19 cellular contexts compared by ENCODE assay signal in genomic region chr11:106208795-106209194, GRCh38.
DNase-seq lines count a peak whose midpoint lies in the region; ATAC-seq, FAIRE-seq and TF ChIP-seq lines count a peak whose summit lies in the region.
"Had no signal": no experiment of that assay in that cellular context is flagged by ENCODE, and none has a peak within 500 bp of the region (broad histone marks: within the 10 kb centered on the region; RNA-seq: fewer than 3 reads in every experiment).

No MANE protein-coding gene starts in this region.

- H3K27ac ChIP-seq in hepatocyte, result peak overlapping the region; percentile 74
- peak overlapping the region in 1 of 4 donors; percentile 10 for H3K27ac ChIP-seq in pancreas
- no peak overlapping the region for H3K27ac ChIP-seq in left ventricle myocardium inferior (replicated peaks)
- H3K27ac ChIP-seq: PC-9 had no signal

- H3K9me3 ChIP-seq in BE2C, result no peaks in the 10 kb centered on the region; the same call in 1 of the 2 replicates
- no peaks in the 10 kb centered on the region for H3K9me3 ChIP-seq in hepatocyte (ENCODE audit: low read depth)
- no peaks in the 10 kb centered on the region for H3K9me3 ChIP-seq in pancreas
- H3K9me3 ChIP-seq in left ventricle myocardium inferior (replicated peaks), result no peaks in the 10 kb centered on the region
- H3K9me3 ChIP-seq: MG63 had no signal

- no peak overlapping the region for H2AFZ ChIP-seq in hepatocyte
- H2AFZ ChIP-seq: PC-9 had no signal

- intact Hi-C loops in pancreas (cut with DNase I) (no loop called here), left ventricle myocardium inferior (cut with micrococcal nuclease) (no loop called here)

- no peaks in the 10 kb centered on the region for H3K79me2 ChIP-seq in hepatocyte

- H3K4me1 ChIP-seq in BE2C (no peaks in the 10 kb centered on the region; the same call in 1 of the 2 replicates), hepatocyte (ENCODE audit: insufficient read depth) (peaks cover 36% of the 10 kb centered on the region), pancreas (peaks cover 0 to 11% (median 5%) of the 10 kb centered on the region in 3 donors), left ventricle myocardium inferior (no peaks in the 10 kb centered on the region)

- H3K27me3 ChIP-seq in BE2C, result peaks cover 3% of the 10 kb centered on the region; the same call in 1 of the 2 replicates
- H3K27me3 ChIP-seq in hepatocyte, result no peaks in the 10 kb centered on the region
- no peaks in the 10 kb centered on the region for H3K27me3 ChIP-seq in pancreas
- no peaks in the 10 kb centered on the region for H3K27me3 ChIP-seq in left ventricle myocardium inferior (ENCODE audit: low read depth)
- H3K27me3 ChIP-seq: MG63 had no signal

- no peaks in the 10 kb centered on the region for H4K20me1 ChIP-seq in hepatocyte (ENCODE audit: insufficient read depth, poor library complexity, severe bottlenecking)

- peak; percentile 14 for DNase-seq in BE2C
- DNase-seq in HuH-7 (ENCODE audit: low spot score), result peak; percentile 34
- peak; percentile 74 for DNase-seq in hepatocyte (ENCODE audit: low spot score)
- peak; percentile 37 to 61 (median 54) for DNase-seq in pancreas
- DNase-seq in GOT3 (lab: John Stamatoyannopoulos, UW), result no peak
- DNase-seq in left ventricle myocardium inferior, result no peak
- no peak for DNase-seq in OCI-M2 (lab: John Stamatoyannopoulos, UW; ENCODE audit: unreplicated experiment)
- DNase-seq: AML-193; CD4-positive, alpha-beta T cell; DMS79 treated with DMSO at 0.1 percent for 48 hours; MG63; NCI-H1092 treated with DMSO at 0.1 percent for 48 hours; NCI-H2029 treated with DMSO at 0.1 percent for 48 hours; NCI-H510A treated with DMSO at 0.1 percent for 48 hours; PC-9 had no signal

- ATAC-seq in pancreas (peak; percentile 76 to 91 (median 82)), HG02973 (IDR thresholded peaks at IDR 0.05; ENCODE audit: unreplicated experiment) (no peak)

- 33% methylated on average over 7 of the region's 7 CpGs for WGBS in hepatocyte (ENCODE audit: low lambda C conversion rate, missing lambda C conversion rate)
- WGBS in pancreas, 2 donors, result 6 to 10% methylated on average over 7 of the region's 7 CpGs

- H3K4me3 ChIP-seq in BE2C (ENCODE audit: low read depth, low read length) (no peak overlapping the region), hepatocyte (no peak overlapping the region), pancreas (no peak overlapping the region), left ventricle myocardium inferior (no peak overlapping the region)
- H3K4me3 ChIP-seq: MG63, PC-9 had no signal

- no peaks in the 10 kb centered on the region for H3K9me2 ChIP-seq in hepatocyte (replicated peaks; ENCODE audit: insufficient read depth)

- H3K36me3 ChIP-seq in BE2C, result no peaks in the 10 kb centered on the region
- no peaks in the 10 kb centered on the region for H3K36me3 ChIP-seq in hepatocyte (replicated peaks; ENCODE audit: insufficient read depth, low read depth)
- H3K36me3 ChIP-seq in pancreas, result no peaks in the 10 kb centered on the region
- H3K36me3 ChIP-seq in left ventricle myocardium inferior, result no peaks in the 10 kb centered on the region
- H3K36me3 ChIP-seq: MG63 had no signal

- FAIRE-seq in pancreas (lab: Jason Lieb, UNC), result no peak
- FAIRE-seq: G401.6, GM12892, H1 had no signal

- peak overlapping the region; percentile 47 for H3K4me2 ChIP-seq in hepatocyte
- H3K4me2 ChIP-seq: PC-9 had no signal

- TF ChIP-seq CTCF in BE2C (IDR thresholded peaks at IDR 0.05; ENCODE audit: low read depth, low read length), result no peak
- no peak for TF ChIP-seq CTCF in hepatocyte (IDR thresholded peaks at IDR 0.05; ENCODE audit: poor library complexity)
- TF ChIP-seq CTCF in pancreas (IDR thresholded peaks at IDR 0.05), result no peak
- no peak for TF ChIP-seq CTCF in left ventricle myocardium inferior (IDR thresholded peaks at IDR 0.05; ENCODE audit: borderline replicate concordance)

Comparison
In these comparisons a context has a peak if more than half of its experiments do, and no peak if none do; other contexts are left out.
1. DNase-seq: peak in BE2C (single experiment), HuH-7 (single experiment), hepatocyte (single experiment) and pancreas (6 of 6); none in GOT3 (single experiment), left ventricle myocardium inferior (single experiment) and OCI-M2 (single experiment).